Comparison of ENCODE assay signal across 9 cellular contexts in genomic region chr16:30032083-30032819, GRCh38. TPM values are rescaled to one million over a fixed set of nuclear protein-coding genes. Genes with fewer than 3 reads are reported as not detected.
DNase-seq lines count a peak whose midpoint lies in the region; ATAC-seq, FAIRE-seq and TF ChIP-seq lines count a peak whose summit lies in the region.
"Had no signal": no experiment of that assay in that cellular context is flagged by ENCODE, and none has a peak within 500 bp of the region (broad histone marks: within the 10 kb centered on the region; RNA-seq: fewer than 3 reads in every experiment).

No MANE protein-coding gene starts in this region.

- in situ Hi-C loops in GM13977 (cut with MboI; ENCODE audit: low pct_unique_long_range_greater_than_20kb, low sequenced_read_pairs, unreplicated experiment) = no loop called here

- BruUV-seq in A673 (replicated peaks; lab: Mats Ljungman, UMichigan) = no TSS peak

- CTCF ChIA-PET in A673 (lab: Charles Lee) = interaction anchor here (0.5 to 1.5 kb wide), 7 partner anchors 9 to 341 kb away, joined by 3 to 11 read pairs (median 4); a partner anchor contains a TSS

- H3K4me3 ChIP-seq in A673 (ENCODE audit: low read depth, low read length, poor library complexity, severe bottlenecking) = no peak overlapping the region
- no peak overlapping the region for H3K4me3 ChIP-seq in kidney (ENCODE audit: low read length in 2 of 2)
- H3K4me3 ChIP-seq: skin epidermis had no signal

- no peak for FAIRE-seq in kidney (lab: Jason Lieb, UNC)

- peaks cover 0 to 5% (median 0%) of the 10 kb centered on the region in 5 experiments for H3K9me3 Mint-ChIP-seq in brain

- peaks cover 47% of the 10 kb centered on the region for H3K4me1 Mint-ChIP-seq in brain

- no peaks in the 10 kb centered on the region for H3K9me3 ChIP-seq in A673 (ENCODE audit: low read depth, low read length, poor library complexity, severe bottlenecking)
- no peaks in the 10 kb centered on the region for H3K9me3 ChIP-seq in kidney (ENCODE audit: control insufficient read depth in 1 of 2, low read length in 2 of 2)

- ATAC-seq in GM18502 (IDR thresholded peaks at IDR 0.05; ENCODE audit: poor library complexity, unreplicated experiment) = no peak

- no peaks in the 10 kb centered on the region for H3K4me1 ChIP-seq in A673 (ENCODE audit: insufficient read depth, low read length, poor library complexity, severe bottlenecking)
- no peaks in the 10 kb centered on the region for H3K4me1 ChIP-seq in kidney (ENCODE audit: control insufficient read depth in 1 of 2, insufficient read depth in 1 of 2, low read depth in 1 of 2, low read length in 2 of 2)

- H3K27ac ChIP-seq in A673 (ENCODE audit: low read depth, low read length, poor library complexity, severe bottlenecking) (no peak overlapping the region), kidney (ENCODE audit: low read depth in 2 of 2, low read length in 2 of 2) (no peak overlapping the region)
- H3K27ac ChIP-seq: skin epidermis had no signal

- H3K27me3 ChIP-seq in A673 (replicated peaks; ENCODE audit: insufficient read depth, low read depth, low read length, poor library complexity) = no peaks in the 10 kb centered on the region

- no peaks in the 10 kb centered on the region for H3K36me3 Mint-ChIP-seq in brain

- peak; percentile 94 for TF ChIP-seq CTCF in A673 (conservative IDR thresholded peaks at IDR 0.05; ENCODE audit: low read depth, low read length)
- TF ChIP-seq CTCF in GM13977 (IDR thresholded peaks at IDR 0.05; ENCODE audit: extremely low read depth, insufficient read depth, missing control alignments) = peak; percentile 86
- peak; percentile 70 to 81 for TF ChIP-seq CTCF in brain (conservative IDR thresholded peaks at IDR 0.05)
- peak; percentile 67 for TF ChIP-seq CTCF in kidney (IDR thresholded peaks at IDR 0.05; ENCODE audit: borderline replicate concordance, extremely low read depth, insufficient read depth)

- H3K27me3 Mint-ChIP-seq in brain = peaks cover 6% of the 10 kb centered on the region

- H3K36me3 ChIP-seq in A673 (ENCODE audit: insufficient read depth, low read length, poor library complexity, severe bottlenecking) (no peaks in the 10 kb centered on the region), kidney (ENCODE audit: control insufficient read depth in 1 of 2, insufficient read depth in 2 of 2, low read length in 2 of 2) (no peaks in the 10 kb centered on the region)

- POLR2A ChIA-PET in A673 (lab: Charles Lee; ENCODE audit: low non-redundant PET) = interaction anchor here (0.9 kb wide), 1 partner anchor 225 kb away, joined by 17 read pairs; no protein-coding TSS in a partner anchor

- H3K27ac Mint-ChIP-seq in brain = peak overlapping the region; percentile 88 to 98 (median 94)

- peak overlapping the region; percentile 87 to 91 (median 90) for H3K4me3 Mint-ChIP-seq in brain

- peak; percentile 85 for DNase-seq in A673 (ENCODE audit: low spot score)
- DNase-seq in GM13977 (ENCODE audit: low spot score) = peak; percentile 83
- DNase-seq in NCI-H2171 (lab: John Stamatoyannopoulos, UW) = peak; percentile 62
- peak; percentile 54 for DNase-seq in UCSD-AML1 (lab: John Stamatoyannopoulos, UW; ENCODE audit: unreplicated experiment)
- no peak for DNase-seq in kidney
- DNase-seq in stimulated activated CD4-positive, alpha-beta T cell treated with anti-CD3 and anti-CD28 coated beads, TNF-alpha, amount 100 ng/mL, for 24 hours (ENCODE audit: low read depth in 3 of 3) = peak; percentile 46 to 61 (median 59)

- intact Hi-C loops in A673 (cut with micrococcal nuclease; ENCODE audit: unreplicated experiment) (no loop called here), kidney (cut with DNase I) (no loop called here)

- H3K9ac ChIP-seq in kidney (ENCODE audit: low read length in 2 of 2) = no peak overlapping the region

RNA-seq across cellular contexts. Expression of gene TLCD3B, which starts 1.2 kb away (rescaled TPM):
- total RNA-seq in A673 (2021) = 1.9 and 2.6 TPM in 2 replicates
- polyA plus RNA-seq in brain (ENCODE audit: insufficient read depth, low read depth, low replicate concordance) = 186 TPM
- total RNA-seq in kidney = not detected
- not detected for polyA plus RNA-seq in kidney (ENCODE audit: insufficient read depth, low read depth, low replicate concordance)

RNA-seq across cellular contexts. Expression of gene C16orf92, which starts 9.3 kb away (rescaled TPM):
- total RNA-seq in A673 (2021) (not detected in 2 replicates), kidney (not detected)
- polyA plus RNA-seq in brain (ENCODE audit: insufficient read depth, low read depth, low replicate concordance) (not detected), kidney (ENCODE audit: insufficient read depth, low read depth, low replicate concordance) (not detected)

RNA-seq across cellular contexts. Expression of gene DOC2A, which starts 21.4 kb away (rescaled TPM):
- 3.2 and 5.4 TPM in 2 replicates for total RNA-seq in A673 (2021)
- polyA plus RNA-seq in brain (ENCODE audit: insufficient read depth, low read depth, low replicate concordance) = 23.1 TPM
- 1.9 TPM for total RNA-seq in kidney
- polyA plus RNA-seq in kidney (ENCODE audit: insufficient read depth, low read depth, low replicate concordance) = 3.5 TPM

RNA-seq across cellular contexts. Expression of gene ALDOA, which starts 33.3 kb away (rescaled TPM):
- total RNA-seq in A673 (2021) = 1,552 and 1,729 TPM in 2 replicates
- 1,509 TPM for polyA plus RNA-seq in brain (ENCODE audit: insufficient read depth, low read depth, low replicate concordance)
- total RNA-seq in kidney = 1,017 TPM
- polyA plus RNA-seq in kidney (ENCODE audit: insufficient read depth, low read depth, low replicate concordance) = 1,506 TPM

RNA-seq across cellular contexts. Expression of gene INO80E, which starts 36.2 kb away (rescaled TPM):
- total RNA-seq in A673 (2021) (115 and 120 TPM in 2 replicates), kidney (74.1 TPM)
- polyA plus RNA-seq in brain (ENCODE audit: insufficient read depth, low read depth, low replicate concordance) (147 TPM), kidney (ENCODE audit: insufficient read depth, low read depth, low replicate concordance) (52.7 TPM)
